Comparison of ENCODE assay signal across 1 cellular context in the genomic region with DNA sequence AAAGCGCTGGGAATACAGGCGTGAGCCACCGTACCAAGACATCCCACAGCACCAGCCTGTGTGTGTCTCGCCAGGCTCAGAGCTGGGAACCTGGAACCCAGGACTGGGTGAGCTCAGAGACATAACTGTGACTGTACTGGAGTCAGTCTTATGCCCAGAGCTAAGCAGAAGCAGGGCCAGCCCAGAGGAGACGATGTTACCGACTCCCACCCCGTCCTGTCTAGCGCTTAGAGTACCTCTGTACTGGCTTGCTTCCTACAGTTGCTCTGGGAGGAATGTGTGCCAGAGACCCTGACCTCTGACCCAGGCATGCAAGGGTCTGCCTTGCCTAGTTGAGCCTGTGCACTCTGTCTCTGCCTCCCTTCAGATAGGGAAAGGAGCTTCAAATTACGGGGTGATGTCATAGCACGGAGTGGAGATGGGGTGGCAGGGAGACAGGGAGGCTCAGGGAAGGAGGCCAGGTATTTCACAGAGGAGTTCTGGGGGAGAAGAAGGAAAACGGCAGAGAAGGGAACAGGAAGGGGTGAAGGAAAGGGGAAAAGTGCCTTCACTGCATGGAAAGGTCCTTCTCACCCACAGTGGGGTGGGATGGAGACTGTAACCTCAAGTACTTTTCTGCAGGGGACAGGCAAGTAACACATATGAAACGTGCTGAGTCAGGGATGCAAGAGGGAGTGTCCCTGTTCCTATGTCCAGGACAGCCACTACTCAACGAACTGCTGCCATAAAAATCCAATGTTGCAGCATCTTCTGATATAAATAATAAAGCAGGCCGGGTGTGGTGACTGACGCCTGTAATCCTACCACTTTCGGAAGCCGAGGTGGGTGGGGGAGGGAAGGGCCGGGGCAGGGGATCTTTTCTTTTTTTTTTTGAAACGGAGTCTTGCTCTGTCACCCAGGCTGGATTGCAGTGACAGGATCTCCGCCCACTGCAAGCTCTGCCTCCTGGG.
TF ChIP-seq lines count a peak whose summit lies in the region.

No MANE protein-coding gene starts in this region.

TF ChIP-seq in H1, 55 proteins besides CTCF, POLR2A, EP300 and RAD21:
- TF ChIP-seq POLR2AphosphoS5 (IDR thresholded peaks at IDR 0.05; ENCODE audit: low read depth, low read length) (no peak), MAFK (IDR thresholded peaks at IDR 0.05; ENCODE audit: low read depth, low read length) (peak; percentile 70)
